Comparison of ENCODE assay signal across 9 cellular contexts in genomic region chr15:32994810-32995424, GRCh38.
DNase-seq lines count a peak whose midpoint lies in the region; ATAC-seq, FAIRE-seq and TF ChIP-seq lines count a peak whose summit lies in the region.
"Had no signal": no experiment of that assay in that cellular context is flagged by ENCODE, and none has a peak within 500 bp of the region (broad histone marks: within the 10 kb centered on the region; RNA-seq: fewer than 3 reads in every experiment).

No MANE protein-coding gene starts in this region.

- no peak for TF ChIP-seq EP300 in HepG2 (IDR thresholded peaks at IDR 0.05; ENCODE audit: low read depth in 2 of 2, low read length in 2 of 2)
- TF ChIP-seq EP300 in HepG2 (CRISPR knock-in tag; IDR thresholded peaks at IDR 0.05; ENCODE audit: borderline replicate concordance), result no peak

- intact Hi-C loops in ascending aorta (cut with DNase I), result loop anchor here (2.0 to 5.0 kb wide), 2 partner anchors 153 to 332 kb away; no protein-coding TSS in a partner anchor
- intact Hi-C loops in HepG2 (cut with micrococcal nuclease; ENCODE audit: unreplicated experiment), result loop anchor here (1.0 to 10.0 kb wide), 2 partner anchors 150 to 346 kb away; no protein-coding TSS in a partner anchor

- TF ChIP-seq CTCF in LNCaP clone FGC (IDR thresholded peaks at IDR 0.05; ENCODE audit: control insufficient read depth, extremely low read depth, insufficient read depth), result peak; percentile 59
- TF ChIP-seq CTCF in ascending aorta (IDR thresholded peaks at IDR 0.05), result peak in 2 of 3 experiments; percentile 47 to 63
- TF ChIP-seq CTCF in HepG2 (CRISPR knock-in tag; IDR thresholded peaks at IDR 0.05), result peak; percentile 44

- no peak for FAIRE-seq in HepG2 (lab: Jason Lieb, UNC)

- H3K4me3 ChIP-seq in LNCaP clone FGC (ENCODE audit: low read depth, low read length), result no peak overlapping the region
- no peak overlapping the region for H3K4me3 ChIP-seq in ascending aorta
- H3K4me3 ChIP-seq in HepG2 (replicated peaks in 1 of 3; ENCODE audit: insufficient read depth in 1 of 3, low read depth in 2 of 3, low read length in 3 of 3), result no peak overlapping the region
- H3K4me3 ChIP-seq: SJCRH30 had no signal

- 0 out of 2 replicates have a peak, but pooled peaks cover 2% of the 10 kb centered on the region for H4K20me1 ChIP-seq in HepG2 (ENCODE audit: insufficient read depth, low read length)

- in situ Hi-C loops in HepG2 (cut with HindIII; ENCODE audit: extremely low pct_ligation_motif_present, low pct_unique_long_range_greater_than_20kb), result loop anchor here (5.0 kb wide), 1 partner anchor 333 kb away; no protein-coding TSS in a partner anchor

- WGBS in HepG2 (ENCODE audit: low lambda C conversion rate), result 74% methylated on average over 1 of the region's 1 CpG

- no peaks in the 10 kb centered on the region for H3K9me3 Mint-ChIP-seq in stimulated activated effector memory CD8-positive, alpha-beta T cell treated with anti-CD3 and anti-CD28 coated beads, Interleukin-12 subunit alpha, Interleukin-12 subunit beta, amount 100 ng/mL, for 72 hours

- CTCF ChIA-PET in HepG2 (lab: Yijun Ruan, JAX; ENCODE audit: low intra/inter-chr PET ratio, low total read pairs), result interaction anchor here (1.3 to 2.4 kb wide), 3 partner anchors 332 to 346 kb away, joined by 5 to 17 read pairs (median 6); no protein-coding TSS in a partner anchor

- H3K4me3 Mint-ChIP-seq in stimulated activated effector memory CD8-positive, alpha-beta T cell treated with anti-CD3 and anti-CD28 coated beads, Interleukin-12 subunit alpha, Interleukin-12 subunit beta, amount 100 ng/mL, for 72 hours, result no peak overlapping the region

- no peak overlapping the region for H3K27ac ChIP-seq in ascending aorta
- H3K27ac ChIP-seq in HepG2 (ENCODE audit: extremely low read length, insufficient read depth, low read length), result no peak overlapping the region
- H3K27ac ChIP-seq: SJCRH30 had no signal

- H3K36me3 ChIP-seq in ascending aorta (no peaks in the 10 kb centered on the region), HepG2 (replicated peaks in 1 of 2; ENCODE audit: control insufficient read depth in 1 of 2, insufficient read depth in 2 of 2, low read length in 2 of 2) (no peaks in the 10 kb centered on the region)

- TF ChIP-seq RAD21 in HepG2 (CRISPR knock-in tag; IDR thresholded peaks at IDR 0.05), result no peak

- no peaks in the 10 kb centered on the region for H3K36me3 Mint-ChIP-seq in stimulated activated effector memory CD8-positive, alpha-beta T cell treated with anti-CD3 and anti-CD28 coated beads, Interleukin-12 subunit alpha, Interleukin-12 subunit beta, amount 100 ng/mL, for 72 hours

- no peaks in the 10 kb centered on the region for H3K9me3 ChIP-seq in ascending aorta
- H3K9me3 ChIP-seq in HepG2 (ENCODE audit: low read length), result no peaks in the 10 kb centered on the region
- H3K9me3 ChIP-seq: SJCRH30 had no signal

- H3K27ac Mint-ChIP-seq in stimulated activated effector memory CD8-positive, alpha-beta T cell treated with anti-CD3 and anti-CD28 coated beads, Interleukin-12 subunit alpha, Interleukin-12 subunit beta, amount 100 ng/mL, for 72 hours, result no peak overlapping the region

- no peak overlapping the region for H3K9ac ChIP-seq in HepG2 (ENCODE audit: insufficient read depth, low read depth, low read length)

- no peaks in the 10 kb centered on the region for H3K27me3 ChIP-seq in ascending aorta
- H3K27me3 ChIP-seq in HepG2 (ENCODE audit: control insufficient read depth in 1 of 2, insufficient read depth in 2 of 2, low read length in 2 of 2), result no peaks in the 10 kb centered on the region; a peak in 1 of 5 replicates
- H3K27me3 ChIP-seq: SJCRH30 had no signal

- H3K4me1 ChIP-seq in ascending aorta, result no peaks in the 10 kb centered on the region
- H3K4me1 ChIP-seq in HepG2 (ENCODE audit: insufficient read depth, low read length), result no peaks in the 10 kb centered on the region

- BruUV-seq in HepG2 (replicated peaks; lab: Mats Ljungman, UMichigan), result no TSS peak

- no peaks in the 10 kb centered on the region for H3K79me2 ChIP-seq in HepG2 (ENCODE audit: insufficient read depth, low read length)

- POLR2A ChIA-PET in HepG2 (lab: Yijun Ruan, JAX), result no interaction called here

- no peaks in the 10 kb centered on the region for H3K4me1 Mint-ChIP-seq in stimulated activated effector memory CD8-positive, alpha-beta T cell treated with anti-CD3 and anti-CD28 coated beads, Interleukin-12 subunit alpha, Interleukin-12 subunit beta, amount 100 ng/mL, for 72 hours

- H2AFZ ChIP-seq in HepG2 (ENCODE audit: low read length), result no peak overlapping the region

- ATAC-seq in HepG2, result no peak
- no peak for ATAC-seq in stimulated activated effector memory CD8-positive, alpha-beta T cell treated with anti-CD3 and anti-CD28 coated beads, Interleukin-12 subunit alpha, Interleukin-12 subunit beta, amount 100 ng/mL, for 72 hours

- DNase-seq in EH (ENCODE audit: low read depth), result peak; percentile 75
- no peak for DNase-seq in LNCaP clone FGC (ENCODE audit: low read depth)
- DNase-seq in ascending aorta (ENCODE audit: low spot score in 2 of 2), result no peak
- DNase-seq in HepG2 (ENCODE audit: low spot score), result peak; percentile 7
- DNase-seq in NCI-H146 (lab: John Stamatoyannopoulos, UW), result no peak
- DNase-seq in NCI-H2107 treated with DMSO at 0.1 percent for 48 hours (lab: John Stamatoyannopoulos, UW; ENCODE audit: unreplicated experiment), result no peak
- DNase-seq in UCSD-AML1 (lab: John Stamatoyannopoulos, UW; ENCODE audit: unreplicated experiment), result no peak
- no peak for DNase-seq in stimulated activated effector memory CD8-positive, alpha-beta T cell treated with anti-CD3 and anti-CD28 coated beads, Interleukin-12 subunit alpha, Interleukin-12 subunit beta, amount 100 ng/mL, for 72 hours (ENCODE audit: low spot score in 2 of 2)

- no peak for TF ChIP-seq POLR2A in HepG2 (IDR thresholded peaks at IDR 0.05; ENCODE audit: insufficient read depth in 1 of 2, low read depth in 2 of 2, low read length in 2 of 2)

- H3K4me2 ChIP-seq in HepG2 (ENCODE audit: low read depth, low read length), result no peak overlapping the region

TF ChIP-seq in HepG2, 621 proteins besides CTCF, POLR2A, EP300 and RAD21:
- no peak for TF ChIP-seq POGZ (CRISPR knock-in tag; IDR thresholded peaks at IDR 0.05)
- peak; percentile 45 for TF ChIP-seq SMC3 (IDR thresholded peaks at IDR 0.05; ENCODE audit: low read length)
- peak; percentile 68 for TF ChIP-seq STAG1 (CRISPR knock-in tag; IDR thresholded peaks at IDR 0.05)
TF ChIP-seq in HepG2: peak in this region for 2.

Comparison
In these comparisons a context has a peak if more than half of its experiments do, and no peak if none do; other contexts are left out.
1. DNase-seq: peak in EH (single experiment) and HepG2 (single experiment); none in LNCaP clone FGC (single experiment), ascending aorta (0 of 2), NCI-H146 (single experiment), NCI-H2107 treated with DMSO at 0.1 percent for 48 hours (single experiment), UCSD-AML1 (single experiment) and stimulated activated effector memory CD8-positive, alpha-beta T cell treated with anti-CD3 and anti-CD28 coated beads, Interleukin-12 subunit alpha, Interleukin-12 subunit beta, amount 100 ng/mL, for 72 hours (0 of 2).
2. Peak in every context shown above with its lines, with median percentiles within 50 percentile points of each other: CTCF ChIP-seq.